In genomic region chrX:48891402-48892288, GRCh38 we compare ENCODE assay signal across 8 cellular contexts. TPM values are rescaled to one million over a fixed set of nuclear protein-coding genes. Genes with fewer than 3 reads are reported as not detected.
DNase-seq lines count a peak whose midpoint lies in the region; ATAC-seq lines count a peak whose summit lies in the region.

No MANE protein-coding gene starts in this region.

- no peaks in the 10 kb centered on the region for H3K27me3 ChIP-seq in layer of hippocampus (ENCODE audit: control insufficient read depth, insufficient read depth, low read length)

- in situ Hi-C loops in ACHN (cut with HindIII; ENCODE audit: low pct_ligation_motif_present, low pct_unique_long_range_greater_than_20kb, low sequenced_read_pairs), result no loop called here

- H3K27ac ChIP-seq in layer of hippocampus (ENCODE audit: low read depth, low read length), result peak overlapping the region; percentile 75

- DNase-seq in ACHN (peak; percentile 90), NCI-H2196 treated with DMSO at 0.1 percent for 48 hours (lab: John Stamatoyannopoulos, UW; ENCODE audit: unreplicated experiment) (peak; percentile 77), cerebellum (ENCODE audit: low spot score) (peak; percentile 73)
- DNase-seq in activated CD4-positive, CD25-positive, alpha-beta regulatory T cell treated with anti-CD3 and anti-CD28 coated beads, Interleukin-2, amount 50 U/mL, for 16 hours (ENCODE audit: low read depth, low spot score), result peak; percentile 55
- peak in 3 of 4 experiments; percentile 42 to 64 (median 51) for DNase-seq in stimulated activated CD4-positive, alpha-beta T cell treated with anti-CD3 and anti-CD28 coated beads, Interleukin-1b, Interleukin-23, amount 100 ng/mL, for 24 hours (ENCODE audit: low read depth in 4 of 4, low spot score in 1 of 4)

- ATAC-seq in GM18861 (IDR thresholded peaks at IDR 0.05; ENCODE audit: unreplicated experiment) (peak; percentile 65), HG03103 (IDR thresholded peaks at IDR 0.05; ENCODE audit: low read depth, unreplicated experiment) (peak; percentile 72)

RNA-seq across cellular contexts. Expression of gene TIMM17B, which starts 5.9 kb away (rescaled TPM):
- total RNA-seq in cerebellum, result 17.7 TPM

RNA-seq across cellular contexts. Expression of gene PQBP1, which starts 6.1 kb away (rescaled TPM):
- 19.8 TPM for total RNA-seq in cerebellum

RNA-seq across cellular contexts. Expression of gene SLC35A2, which starts 19.8 kb away (rescaled TPM):
- total RNA-seq in cerebellum, result 6.3 TPM

RNA-seq across cellular contexts. Expression of gene PIM2, which starts 27.2 kb away (rescaled TPM):
- 5.9 TPM for total RNA-seq in cerebellum

RNA-seq across cellular contexts. Expression of gene PCSK1N, which starts 56.2 kb away (rescaled TPM):
- 35.7 TPM for total RNA-seq in cerebellum

Comparison
In these comparisons a context has a peak if more than half of its experiments do, and no peak if none do; other contexts are left out.
1. Peak in every context shown above with its lines: DNase-seq, ATAC-seq and H3K27ac ChIP-seq.